In genomic region chr5:76270214-76270613, GRCh38 we compare ENCODE assay signal across 14 cellular contexts.
DNase-seq lines count a peak whose midpoint lies in the region; ATAC-seq and TF ChIP-seq lines count a peak whose summit lies in the region.
"Had no signal": no experiment of that assay in that cellular context is flagged by ENCODE, and none has a peak within 500 bp of the region (broad histone marks: within the 10 kb centered on the region; RNA-seq: fewer than 3 reads in every experiment).

No MANE protein-coding gene starts in this region.

- H3K27me3 Mint-ChIP-seq in T-helper 2 cell treated with Interferon-gamma antibody and Interleukin-4, amounts not matched to agents 5 μg/mL and 100 μg/mL, for 36 hours (ENCODE audit: low read depth): no peaks in the 10 kb centered on the region

- in situ Hi-C loops in G401 (cut with HindIII; ENCODE audit: low sequenced_read_pairs): no loop called here

- H3K4me3 Mint-ChIP-seq in T-helper 2 cell treated with Interferon-gamma antibody and Interleukin-4, amounts not matched to agents 5 μg/mL and 100 μg/mL, for 36 hours: peak overlapping the region; percentile 51

- peak; percentile 29 for DNase-seq in activated naive CD4-positive, alpha-beta T cell treated with Interleukin-2 at 50 U/mL for 16 hours
- DNase-seq in activated naive CD4-positive, alpha-beta T cell (lab: John Stamatoyannopoulos, UW): no peak
- DNase-seq in T-helper 2 cell treated with Interferon-gamma antibody and Interleukin-4, amounts not matched to agents 5 μg/mL and 100 μg/mL, for 36 hours (ENCODE audit: low spot score): peak; percentile 45
- peak; percentile 2 for DNase-seq in fibroblast of mammary gland (ENCODE audit: low read depth)
- DNase-seq in stimulated activated naive CD8-positive, alpha-beta T cell treated with anti-CD3 and anti-CD28 coated beads, Interleukin-15, Interleukin-2, amounts not matched to agents 100 U/mL and 50 U/mL, for 24 hours: peak; percentile 19
- DNase-seq in G401 (ENCODE audit: low spot score): no peak
- DNase-seq in EL: no peak
- DNase-seq: colonic mucosa, glutamatergic neuron, Kasumi-1, NCI-H510A treated with DMSO at 0.1 percent for 48 hours had no signal

- H3K36me3 Mint-ChIP-seq in T-helper 2 cell treated with Interferon-gamma antibody and Interleukin-4, amounts not matched to agents 5 μg/mL and 100 μg/mL, for 36 hours (ENCODE audit: low read depth): no peaks in the 10 kb centered on the region

- H3K27ac Mint-ChIP-seq in T-helper 2 cell treated with Interferon-gamma antibody and Interleukin-4, amounts not matched to agents 5 μg/mL and 100 μg/mL, for 36 hours: peak overlapping the region; percentile 60

- no peaks in the 10 kb centered on the region for H3K9me3 Mint-ChIP-seq in T-helper 2 cell treated with Interferon-gamma antibody and Interleukin-4, amounts not matched to agents 5 μg/mL and 100 μg/mL, for 36 hours

- no peak for TF ChIP-seq CTCF in fibroblast of mammary gland (conservative IDR thresholded peaks at IDR 0.05; ENCODE audit: control insufficient read depth, insufficient read depth, low read depth, low read length)

- H3K4me3 ChIP-seq in fibroblast of mammary gland (ENCODE audit: control insufficient read depth, low read depth, low read length): no peak overlapping the region
- H3K4me3 ChIP-seq: colonic mucosa, right atrium auricular region, SK-N-MC had no signal

- H3K4me1 Mint-ChIP-seq in T-helper 2 cell treated with Interferon-gamma antibody and Interleukin-4, amounts not matched to agents 5 μg/mL and 100 μg/mL, for 36 hours (ENCODE audit: low read depth): peaks cover 22% of the 10 kb centered on the region

- ATAC-seq in stimulated activated naive CD8-positive, alpha-beta T cell treated with anti-CD3 and anti-CD28 coated beads, Interleukin-15, Interleukin-2, amounts not matched to agents 100 U/mL and 50 U/mL, for 24 hours: peak; percentile 85
- no peak for ATAC-seq in GM18517 (IDR thresholded peaks at IDR 0.05; ENCODE audit: unreplicated experiment)

Comparison
In these comparisons a context has a peak if more than half of its experiments do, and no peak if none do; other contexts are left out.
1. DNase-seq: peak in activated naive CD4-positive, alpha-beta T cell treated with Interleukin-2 at 50 U/mL for 16 hours (single experiment), T-helper 2 cell treated with Interferon-gamma antibody and Interleukin-4, amounts not matched to agents 5 μg/mL and 100 μg/mL, for 36 hours (single experiment), fibroblast of mammary gland (single experiment) and stimulated activated naive CD8-positive, alpha-beta T cell treated with anti-CD3 and anti-CD28 coated beads, Interleukin-15, Interleukin-2, amounts not matched to agents 100 U/mL and 50 U/mL, for 24 hours (single experiment); none in activated naive CD4-positive, alpha-beta T cell (0 of 4), G401 (single experiment) and EL (single experiment).